In the genomic region with DNA sequence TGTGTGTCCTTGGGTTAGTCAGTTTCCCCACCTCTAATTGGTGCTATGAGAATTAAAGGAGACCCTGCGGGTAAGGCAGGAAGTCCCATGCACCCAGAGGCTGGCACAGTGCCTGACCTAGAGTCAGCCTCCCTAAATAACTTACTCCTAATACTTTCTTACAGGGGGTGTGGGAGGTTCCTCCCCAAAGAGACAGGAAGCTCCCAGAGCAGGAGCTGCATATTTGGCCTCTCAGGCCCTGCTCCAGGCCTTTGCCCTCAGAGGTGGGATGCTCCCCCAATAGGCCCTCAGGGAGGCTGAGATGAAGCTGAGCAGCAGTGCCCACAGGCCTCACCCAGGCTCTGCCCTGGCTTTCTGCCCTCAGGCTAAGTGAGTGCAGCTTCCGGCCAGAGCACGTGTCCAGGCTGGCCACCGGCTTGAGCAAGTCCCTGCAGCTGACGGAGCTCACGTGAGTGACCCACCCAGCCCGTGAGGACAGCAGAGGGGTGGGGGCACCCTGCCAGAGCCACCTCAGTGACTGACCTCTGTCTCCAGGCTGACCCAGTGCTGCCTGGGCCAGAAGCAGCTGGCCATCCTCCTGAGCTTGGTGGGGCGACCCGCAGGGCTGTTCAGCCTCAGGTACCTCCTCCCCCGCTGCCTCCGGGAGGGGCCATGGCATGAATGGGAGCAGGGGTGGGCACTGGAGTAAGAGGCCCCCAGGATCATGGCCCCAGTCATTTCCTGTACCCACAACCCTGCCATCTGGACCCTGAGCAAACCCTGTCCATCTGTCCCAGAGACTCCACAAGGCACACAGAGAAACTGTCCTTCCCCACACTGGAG, we compare ENCODE assay signal across 1 cellular context.
TF ChIP-seq lines count a peak whose summit lies in the region.

No MANE protein-coding gene starts in this region.

TF ChIP-seq in HepG2, 621 proteins besides CTCF, POLR2A, EP300 and RAD21 (continued from another document):
- TF ChIP-seq, protein P1, sequence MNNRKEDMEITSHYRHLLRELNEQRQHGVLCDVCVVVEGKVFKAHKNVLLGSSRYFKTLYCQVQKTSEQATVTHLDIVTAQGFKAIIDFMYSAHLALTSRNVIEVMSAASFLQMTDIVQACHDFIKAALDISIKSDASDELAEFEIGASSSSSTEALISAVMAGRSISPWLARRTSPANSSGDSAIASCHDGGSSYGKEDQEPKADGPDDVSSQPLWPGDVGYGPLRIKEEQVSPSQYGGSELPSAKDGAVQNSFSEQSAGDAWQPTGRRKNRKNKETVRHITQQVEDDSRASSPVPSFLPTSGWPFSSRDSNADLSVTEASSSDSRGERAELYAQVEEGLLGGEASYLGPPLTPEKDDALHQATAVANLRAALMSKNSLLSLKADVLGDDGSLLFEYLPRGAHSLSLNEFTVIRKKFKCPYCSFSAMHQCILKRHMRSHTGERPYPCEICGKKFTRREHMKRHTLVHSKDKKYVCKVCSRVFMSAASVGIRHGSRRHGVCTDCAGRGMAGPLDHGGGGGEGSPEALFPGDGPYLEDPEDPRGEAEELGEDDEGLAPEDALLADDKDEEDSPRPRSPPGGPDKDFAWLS (CRISPR knock-in tag; IDR thresholded peaks at IDR 0.05; ENCODE audit: borderline replicate concordance) = no peak
- TF ChIP-seq ZNF550 (CRISPR knock-in tag; IDR thresholded peaks at IDR 0.05; ENCODE audit: borderline replicate concordance) (no peak), SALL2 (CRISPR knock-in tag; IDR thresholded peaks at IDR 0.05) (no peak), ZNF619 (CRISPR knock-in tag; IDR thresholded peaks at IDR 0.05) (no peak), ZNF207 (IDR thresholded peaks at IDR 0.05; ENCODE audit: borderline replicate concordance) (no peak), ZKSCAN5 (CRISPR knock-in tag; IDR thresholded peaks at IDR 0.05) (no peak), SIX4 (CRISPR knock-in tag; IDR thresholded peaks at IDR 0.05) (no peak), ELF3 (CRISPR knock-in tag; IDR thresholded peaks at IDR 0.05) (no peak), ZNF883 (CRISPR knock-in tag; IDR thresholded peaks at IDR 0.05; ENCODE audit: not compliant biosample characterization) (no peak), MEF2D (CRISPR knock-in tag; IDR thresholded peaks at IDR 0.05) (no peak), SRY (CRISPR knock-in tag; IDR thresholded peaks at IDR 0.05) (no peak; the same call in 1 of the 2 replicates), MED8 (CRISPR knock-in tag; IDR thresholded peaks at IDR 0.05; ENCODE audit: insufficient replicate concordance) (no peak), JUN (CRISPR knock-in tag; IDR thresholded peaks at IDR 0.05) (no peak), DPF2 (CRISPR knock-in tag; IDR thresholded peaks at IDR 0.05; ENCODE audit: borderline replicate concordance, low read depth) (no peak)
- TF ChIP-seq, protein P2, sequence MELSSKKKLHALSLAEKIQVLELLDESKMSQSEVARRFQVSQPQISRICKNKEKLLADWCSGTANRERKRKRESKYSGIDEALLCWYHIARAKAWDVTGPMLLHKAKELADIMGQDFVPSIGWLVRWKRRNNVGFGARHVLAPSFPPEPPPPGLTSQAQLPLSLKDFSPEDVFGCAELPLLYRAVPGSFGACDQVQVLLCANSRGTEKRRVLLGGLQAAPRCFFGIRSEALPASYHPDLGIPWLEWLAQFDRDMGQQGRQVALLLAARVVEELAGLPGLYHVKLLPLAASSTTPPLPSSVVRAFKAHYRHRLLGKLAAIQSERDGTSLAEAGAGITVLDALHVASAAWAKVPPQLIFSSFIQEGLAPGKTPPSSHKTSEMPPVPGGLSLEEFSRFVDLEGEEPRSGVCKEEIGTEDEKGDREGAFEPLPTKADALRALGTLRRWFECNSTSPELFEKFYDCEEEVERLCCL (CRISPR knock-in tag; IDR thresholded peaks at IDR 0.05; ENCODE audit: borderline replicate concordance) = no peak
- TF ChIP-seq, protein P3, sequence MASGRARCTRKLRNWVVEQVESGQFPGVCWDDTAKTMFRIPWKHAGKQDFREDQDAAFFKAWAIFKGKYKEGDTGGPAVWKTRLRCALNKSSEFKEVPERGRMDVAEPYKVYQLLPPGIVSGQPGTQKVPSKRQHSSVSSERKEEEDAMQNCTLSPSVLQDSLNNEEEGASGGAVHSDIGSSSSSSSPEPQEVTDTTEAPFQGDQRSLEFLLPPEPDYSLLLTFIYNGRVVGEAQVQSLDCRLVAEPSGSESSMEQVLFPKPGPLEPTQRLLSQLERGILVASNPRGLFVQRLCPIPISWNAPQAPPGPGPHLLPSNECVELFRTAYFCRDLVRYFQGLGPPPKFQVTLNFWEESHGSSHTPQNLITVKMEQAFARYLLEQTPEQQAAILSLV (CRISPR knock-in tag; IDR thresholded peaks at IDR 0.05; ENCODE audit: borderline replicate concordance) = no peak
- TF ChIP-seq, protein P4, sequence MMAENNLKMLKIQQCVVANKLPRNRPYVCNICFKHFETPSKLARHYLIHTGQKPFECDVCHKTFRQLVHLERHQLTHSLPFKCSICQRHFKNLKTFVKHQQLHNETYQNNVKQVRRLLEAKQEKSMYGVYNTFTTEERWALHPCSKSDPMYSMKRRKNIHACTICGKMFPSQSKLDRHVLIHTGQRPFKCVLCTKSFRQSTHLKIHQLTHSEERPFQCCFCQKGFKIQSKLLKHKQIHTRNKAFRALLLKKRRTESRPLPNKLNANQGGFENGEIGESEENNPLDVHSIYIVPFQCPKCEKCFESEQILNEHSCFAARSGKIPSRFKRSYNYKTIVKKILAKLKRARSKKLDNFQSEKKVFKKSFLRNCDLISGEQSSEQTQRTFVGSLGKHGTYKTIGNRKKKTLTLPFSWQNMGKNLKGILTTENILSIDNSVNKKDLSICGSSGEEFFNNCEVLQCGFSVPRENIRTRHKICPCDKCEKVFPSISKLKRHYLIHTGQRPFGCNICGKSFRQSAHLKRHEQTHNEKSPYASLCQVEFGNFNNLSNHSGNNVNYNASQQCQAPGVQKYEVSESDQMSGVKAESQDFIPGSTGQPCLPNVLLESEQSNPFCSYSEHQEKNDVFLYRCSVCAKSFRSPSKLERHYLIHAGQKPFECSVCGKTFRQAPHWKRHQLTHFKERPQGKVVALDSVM (CRISPR knock-in tag; IDR thresholded peaks at IDR 0.05) = no peak
